In genomic region chr16:15044286-15044685, GRCh38 we compare ENCODE assay signal across 15 cellular contexts. TPM values are rescaled to one million over a fixed set of nuclear protein-coding genes. Genes with fewer than 3 reads are reported as not detected.
DNase-seq lines count a peak whose midpoint lies in the region; ATAC-seq and TF ChIP-seq lines count a peak whose summit lies in the region.
"Had no signal": no experiment of that assay in that cellular context is flagged by ENCODE, and none has a peak within 500 bp of the region (broad histone marks: within the 10 kb centered on the region; RNA-seq: fewer than 3 reads in every experiment).

No MANE protein-coding gene starts in this region.

- H3K4me1 Mint-ChIP-seq in activated naive CD8-positive, alpha-beta T cell treated with anti-CD3 and anti-CD28 coated beads for 36 hours, result no peaks in the 10 kb centered on the region
- no peaks in the 10 kb centered on the region for H3K4me1 Mint-ChIP-seq in activated naive CD8-positive, alpha-beta T cell treated with anti-CD3 and anti-CD28 coated beads, Interleukin-2, amount 50 U/mL, for 24 hours
- H3K4me1 Mint-ChIP-seq in endothelial cell (ENCODE audit: unreplicated experiment) (no peaks in the 10 kb centered on the region), neural progenitor cell (no peaks in the 10 kb centered on the region)
- H3K4me1 Mint-ChIP-seq in activated CD4-positive, alpha-beta memory T cell treated with anti-CD3 and anti-CD28 coated beads for 36 hours (ENCODE audit: low read depth), result no peaks in the 10 kb centered on the region

- H3K36me3 ChIP-seq in neural progenitor cell, result no peaks in the 10 kb centered on the region

- H3K27ac ChIP-seq in neural progenitor cell, result peak overlapping the region; percentile 13
- H3K27ac ChIP-seq: 22Rv1 had no signal

- POLR2A ChIA-PET in activated CD4-positive, alpha-beta memory T cell treated with anti-CD3 and anti-CD28 coated beads for 36 hours (lab: Charles Lee), result no interaction called here

- H4K20me1 ChIP-seq in neural progenitor cell (ENCODE audit: low read depth), result no peaks in the 10 kb centered on the region

- intact Hi-C loops in activated CD4-positive, alpha-beta memory T cell treated with anti-CD3 and anti-CD28 coated beads for 36 hours (cut with micrococcal nuclease), result no loop called here

- no peaks in the 10 kb centered on the region for H3K27me3 ChIP-seq in neural progenitor cell

- H3K9me3 Mint-ChIP-seq in activated naive CD8-positive, alpha-beta T cell treated with anti-CD3 and anti-CD28 coated beads for 36 hours, result no peaks in the 10 kb centered on the region
- H3K9me3 Mint-ChIP-seq in activated naive CD8-positive, alpha-beta T cell treated with anti-CD3 and anti-CD28 coated beads, Interleukin-2, amount 50 U/mL, for 24 hours, result no peaks in the 10 kb centered on the region
- H3K9me3 Mint-ChIP-seq in endothelial cell (ENCODE audit: unreplicated experiment), result no peaks in the 10 kb centered on the region
- H3K9me3 Mint-ChIP-seq in neural progenitor cell, result no peaks in the 10 kb centered on the region
- H3K9me3 Mint-ChIP-seq in activated CD4-positive, alpha-beta memory T cell treated with anti-CD3 and anti-CD28 coated beads for 36 hours, result no peaks in the 10 kb centered on the region
- H3K9me3 Mint-ChIP-seq: CD14-positive monocyte; CD8-positive, alpha-beta memory T cell had no signal

- DNase-seq in activated naive CD8-positive, alpha-beta T cell treated with anti-CD3 and anti-CD28 coated beads for 36 hours, result no peak
- no peak for DNase-seq in activated naive CD8-positive, alpha-beta T cell treated with anti-CD3 and anti-CD28 coated beads, Interleukin-2, amount 50 U/mL, for 24 hours
- DNase-seq in endothelial cell (ENCODE audit: low spot score), result no peak
- no peak for DNase-seq in neural progenitor cell (ENCODE audit: low spot score)
- no peak for DNase-seq in activated CD4-positive, alpha-beta memory T cell treated with anti-CD3 and anti-CD28 coated beads for 36 hours
- no peak for DNase-seq in glomerular visceral epithelial cell (ENCODE audit: extremely low spot score)
- DNase-seq: Caco-2; CD8-positive, alpha-beta memory T cell; DND-41; GDM1 had no signal

- H3K4me2 ChIP-seq in neural progenitor cell, result no peak overlapping the region

- H3K36me3 Mint-ChIP-seq in activated naive CD8-positive, alpha-beta T cell treated with anti-CD3 and anti-CD28 coated beads for 36 hours, result peaks cover 7% of the 10 kb centered on the region
- peaks cover 18% of the 10 kb centered on the region for H3K36me3 Mint-ChIP-seq in activated naive CD8-positive, alpha-beta T cell treated with anti-CD3 and anti-CD28 coated beads, Interleukin-2, amount 50 U/mL, for 24 hours (ENCODE audit: low read depth)
- H3K36me3 Mint-ChIP-seq in endothelial cell (ENCODE audit: low read depth, unreplicated experiment), result peaks cover 25% of the 10 kb centered on the region
- peaks cover 10% of the 10 kb centered on the region for H3K36me3 Mint-ChIP-seq in neural progenitor cell
- peaks cover 19% of the 10 kb centered on the region for H3K36me3 Mint-ChIP-seq in activated CD4-positive, alpha-beta memory T cell treated with anti-CD3 and anti-CD28 coated beads for 36 hours

- H3K4me3 ChIP-seq in neural progenitor cell, result no peak overlapping the region

- no peaks in the 10 kb centered on the region for H3K9me3 ChIP-seq in neural progenitor cell (ENCODE audit: low read depth)
- H3K9me3 ChIP-seq: Caco-2 had no signal

- H3K79me2 ChIP-seq in neural progenitor cell (ENCODE audit: low read depth), result peaks cover 3% of the 10 kb centered on the region

- H3K27ac Mint-ChIP-seq in activated naive CD8-positive, alpha-beta T cell treated with anti-CD3 and anti-CD28 coated beads for 36 hours, result peak overlapping the region; percentile 25
- no peak overlapping the region for H3K27ac Mint-ChIP-seq in activated naive CD8-positive, alpha-beta T cell treated with anti-CD3 and anti-CD28 coated beads, Interleukin-2, amount 50 U/mL, for 24 hours
- H3K27ac Mint-ChIP-seq in endothelial cell (ENCODE audit: unreplicated experiment) (no peak overlapping the region), neural progenitor cell (no peak overlapping the region)
- H3K27ac Mint-ChIP-seq in activated CD4-positive, alpha-beta memory T cell treated with anti-CD3 and anti-CD28 coated beads for 36 hours, result no peak overlapping the region

- no peaks in the 10 kb centered on the region for H3K4me1 ChIP-seq in neural progenitor cell
- H3K4me1 ChIP-seq: Caco-2 had no signal

- no peak overlapping the region for H3K9ac ChIP-seq in neural progenitor cell

- no peaks in the 10 kb centered on the region for H3F3A ChIP-seq in neural progenitor cell (ENCODE audit: low read depth)

- no peaks in the 10 kb centered on the region for H3K27me3 Mint-ChIP-seq in activated naive CD8-positive, alpha-beta T cell treated with anti-CD3 and anti-CD28 coated beads for 36 hours
- no peaks in the 10 kb centered on the region for H3K27me3 Mint-ChIP-seq in activated naive CD8-positive, alpha-beta T cell treated with anti-CD3 and anti-CD28 coated beads, Interleukin-2, amount 50 U/mL, for 24 hours
- H3K27me3 Mint-ChIP-seq in endothelial cell (ENCODE audit: unreplicated experiment) (peaks cover 3% of the 10 kb centered on the region), neural progenitor cell (ENCODE audit: insufficient read depth, low read depth) (peaks cover 2% of the 10 kb centered on the region)
- H3K27me3 Mint-ChIP-seq in activated CD4-positive, alpha-beta memory T cell treated with anti-CD3 and anti-CD28 coated beads for 36 hours, result no peaks in the 10 kb centered on the region
- H3K27me3 Mint-ChIP-seq: CD8-positive, alpha-beta memory T cell had no signal

- no peak overlapping the region for H3K4me3 Mint-ChIP-seq in activated naive CD8-positive, alpha-beta T cell treated with anti-CD3 and anti-CD28 coated beads for 36 hours
- H3K4me3 Mint-ChIP-seq in activated naive CD8-positive, alpha-beta T cell treated with anti-CD3 and anti-CD28 coated beads, Interleukin-2, amount 50 U/mL, for 24 hours, result no peak overlapping the region
- H3K4me3 Mint-ChIP-seq in endothelial cell (ENCODE audit: unreplicated experiment), result peak overlapping the region; percentile 37
- no peak overlapping the region for H3K4me3 Mint-ChIP-seq in neural progenitor cell
- no peak overlapping the region for H3K4me3 Mint-ChIP-seq in activated CD4-positive, alpha-beta memory T cell treated with anti-CD3 and anti-CD28 coated beads for 36 hours
- H3K4me3 Mint-ChIP-seq: CD14-positive monocyte; CD8-positive, alpha-beta memory T cell had no signal

- CTCF ChIA-PET in activated CD4-positive, alpha-beta memory T cell treated with anti-CD3 and anti-CD28 coated beads for 36 hours (lab: Charles Lee), result no interaction called here

- TF ChIP-seq CTCF in endothelial cell (IDR thresholded peaks at IDR 0.05; ENCODE audit: unreplicated experiment), result no peak
- TF ChIP-seq CTCF in neural progenitor cell (IDR thresholded peaks at IDR 0.05), result no peak

- no peak for ATAC-seq in activated naive CD8-positive, alpha-beta T cell treated with anti-CD3 and anti-CD28 coated beads, Interleukin-2, amount 50 U/mL, for 24 hours
- ATAC-seq in HG02852 (IDR thresholded peaks at IDR 0.05; ENCODE audit: unreplicated experiment) (no peak), HG03175 (IDR thresholded peaks at IDR 0.05; ENCODE audit: unreplicated experiment) (no peak)
- ATAC-seq: HCT116 had no signal

- no peak overlapping the region for H2AFZ ChIP-seq in neural progenitor cell (replicated peaks)

RNA-seq across cellular contexts. Expression of gene NTAN1, which starts 11.6 kb away (rescaled TPM):
- 10 to 100 TPM; 28.3 to 28.5 TPM for total RNA-seq in activated naive CD8-positive, alpha-beta T cell treated with anti-CD3 and anti-CD28 coated beads for 36 hours
- total RNA-seq in endothelial cell (ENCODE audit: unreplicated experiment) (86.8 TPM), neural progenitor cell (ENCODE audit: low replicate concordance) (49.2 and 86.0 TPM in 2 replicates)
- 10 to 100 TPM; 50.3 to 50.4 TPM for total RNA-seq in activated CD4-positive, alpha-beta memory T cell treated with anti-CD3 and anti-CD28 coated beads for 36 hours

RNA-seq across cellular contexts. Expression of gene RRN3, which starts 49.8 kb away (rescaled TPM):
- 10 to 100 TPM; 49.9 to 50.1 TPM for total RNA-seq in activated naive CD8-positive, alpha-beta T cell treated with anti-CD3 and anti-CD28 coated beads for 36 hours
- total RNA-seq in endothelial cell (ENCODE audit: unreplicated experiment) (18.0 TPM), neural progenitor cell (ENCODE audit: low replicate concordance) (34.4 and 39.1 TPM in 2 replicates)
- total RNA-seq in activated CD4-positive, alpha-beta memory T cell treated with anti-CD3 and anti-CD28 coated beads for 36 hours, result 10 to 100 TPM; 32.6 to 32.9 TPM
